Comparison of ENCODE assay signal across 7 cellular contexts in the genomic region with DNA sequence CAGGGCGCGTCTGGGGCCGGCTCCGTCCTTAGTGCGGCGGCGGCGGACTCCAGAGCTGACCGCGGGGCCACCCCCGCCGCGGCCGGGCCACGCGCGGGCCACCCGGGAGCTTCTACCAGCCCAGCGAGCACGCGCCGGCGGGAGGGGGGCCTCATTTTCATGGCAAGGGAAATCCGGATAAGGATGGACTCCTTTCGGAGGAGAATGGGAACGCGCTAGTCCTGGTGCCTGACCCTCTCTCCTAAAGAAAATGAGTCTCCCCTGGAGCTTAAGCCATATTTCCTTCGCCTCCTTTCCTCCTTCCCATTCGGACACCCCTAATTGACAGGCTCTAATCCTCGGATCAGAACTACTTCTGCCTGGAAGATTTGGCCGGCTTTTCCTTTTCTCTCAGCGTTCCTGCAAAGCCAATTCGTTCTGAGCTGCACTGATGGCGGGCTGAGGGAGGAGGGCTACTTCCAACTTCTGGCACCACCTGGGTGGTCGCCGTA.
DNase-seq lines count a peak whose midpoint lies in the region; ATAC-seq and TF ChIP-seq lines count a peak whose summit lies in the region.

No MANE protein-coding gene starts in this region.

- H3K9me3 ChIP-seq in testis, result no peaks in the 10 kb centered on the region

- H3K27me3 ChIP-seq in kidney epithelial cell (ENCODE audit: control insufficient read depth, insufficient read depth, low read length) (no peaks in the 10 kb centered on the region), testis (no peaks in the 10 kb centered on the region)

- H3K4me3 ChIP-seq in cardiac fibroblast (replicated peaks in 1 of 2; ENCODE audit: low read depth in 2 of 2, low read length in 2 of 2) (peak overlapping the region; percentile 73 to 93), kidney epithelial cell (ENCODE audit: low read depth, low read length) (peak overlapping the region; percentile 61), testis (peak overlapping the region; percentile 51 to 65)

- H3K27ac ChIP-seq in testis, result no peak overlapping the region

- peak; percentile 43 for DNase-seq in LHCN-M2 (ENCODE audit: low read depth)
- peak; percentile 52 to 56 for DNase-seq in cardiac fibroblast (ENCODE audit: low read depth in 2 of 2)
- DNase-seq in kidney epithelial cell (ENCODE audit: low read depth), result no peak
- no peak for DNase-seq in testis
- no peak for DNase-seq in GDM1 (lab: John Stamatoyannopoulos, UW)
- DNase-seq in activated effector memory CD4-positive, alpha-beta T cell treated with Interleukin-2 at 50 U/mL for 16 hours, result no peak

- no peaks in the 10 kb centered on the region for H3K36me3 ChIP-seq in kidney epithelial cell (ENCODE audit: control insufficient read depth, insufficient read depth, low read length)
- H3K36me3 ChIP-seq in testis (ENCODE audit: low read depth, missing control alignments), result no peaks in the 10 kb centered on the region

- no peak for TF ChIP-seq POLR2A in testis (IDR thresholded peaks at IDR 0.05)

- no peak for TF ChIP-seq CTCF in cardiac fibroblast (IDR thresholded peaks at IDR 0.05; ENCODE audit: low read depth, low read length)
- TF ChIP-seq CTCF in kidney epithelial cell (IDR thresholded peaks at IDR 0.05; ENCODE audit: insufficient read depth, low read length, poor library complexity, severe bottlenecking), result no peak
- TF ChIP-seq CTCF in testis (IDR thresholded peaks at IDR 0.05), result no peak

- intact Hi-C loops in testis (cut with DNase I; ENCODE audit: low total_unique reads), result no loop called here

- ATAC-seq in HG03432 (IDR thresholded peaks at IDR 0.05; ENCODE audit: unreplicated experiment), result no peak

- peaks cover 7% of the 10 kb centered on the region for H3K4me1 ChIP-seq in testis

- whole genome bisulfite sequencing in testis, 2 donors, result 10 to 14% methylated on average over 12 to 36 of the region's 36 CpGs

Comparison
In these comparisons a context has a peak if more than half of its experiments do, and no peak if none do; other contexts are left out.
1. DNase-seq: peak in LHCN-M2 (single experiment) and cardiac fibroblast (2 of 2); none in kidney epithelial cell (single experiment), testis (single experiment), GDM1 (single experiment) and activated effector memory CD4-positive, alpha-beta T cell treated with Interleukin-2 at 50 U/mL for 16 hours (single experiment).
2. Peak in every context shown above with its lines, with median percentiles within 50 percentile points of each other: H3K4me3 ChIP-seq.